8 cellular contexts compared by ENCODE assay signal in the genomic region with DNA sequence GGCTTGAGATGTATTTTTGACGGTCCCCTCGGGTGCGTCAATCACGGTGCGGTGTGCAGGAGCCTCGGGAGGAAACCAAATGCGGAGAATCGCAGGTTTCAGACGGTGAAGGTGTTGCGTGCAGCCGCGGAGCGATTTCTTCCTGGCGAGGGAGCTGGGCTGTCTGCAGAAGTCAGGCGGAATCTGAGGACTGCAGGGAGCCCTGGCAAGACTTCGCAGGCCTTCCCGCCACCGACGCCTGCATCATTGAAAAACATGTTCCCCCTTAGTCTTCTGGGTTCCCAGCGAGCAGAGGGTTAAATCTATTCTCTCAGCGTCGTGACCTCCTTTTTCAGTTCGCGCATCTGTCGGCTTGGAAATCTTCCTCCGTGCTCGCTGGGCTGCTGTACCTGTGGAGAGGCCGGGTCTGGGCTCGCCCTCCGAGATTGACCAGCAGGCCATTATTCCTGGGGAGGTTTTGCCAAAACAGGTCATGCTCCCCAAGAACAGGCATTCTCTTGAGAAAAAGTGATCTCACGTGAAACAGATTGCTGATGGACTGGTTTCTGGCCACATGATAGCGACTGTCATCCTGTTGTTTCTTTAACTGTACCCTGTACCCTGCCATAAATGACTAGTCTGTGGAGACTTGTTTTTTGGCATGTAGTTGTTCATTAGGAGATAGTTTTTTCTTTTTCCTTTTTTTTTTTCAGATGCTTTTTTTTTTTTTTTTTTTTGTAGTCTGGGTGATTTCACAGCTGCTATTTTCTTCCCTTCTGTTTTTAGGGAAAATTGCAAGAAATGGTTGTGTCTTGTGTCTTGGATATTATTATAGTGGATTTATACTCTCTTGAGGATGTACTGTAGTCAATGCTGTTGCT. TPM values are rescaled to one million over a fixed set of nuclear protein-coding genes. Genes with fewer than 3 reads are reported as not detected.
A peak's percentile ranks its signal among the peaks of the same experiment; 100 is the strongest.
DNase-seq lines count a peak whose midpoint lies in the region; ATAC-seq and TF ChIP-seq lines count a peak whose summit lies in the region.

No MANE protein-coding gene starts in this region.

- no peaks in the 10 kb centered on the region for H3K9me3 ChIP-seq in heart left ventricle

- H3K27ac ChIP-seq in heart left ventricle = peak overlapping the region in 3 of 12 donors; percentile 23 to 55 (median 49)
- H3K27ac ChIP-seq in VCaP = peak overlapping the region; percentile 88
- H3K27ac ChIP-seq in caudate nucleus (ENCODE audit: low read depth, low read length) = no peak overlapping the region

- peak overlapping the region; percentile 44 to 91 (median 64) for H3K4me3 ChIP-seq in heart left ventricle
- H3K4me3 ChIP-seq in lower leg skin (ENCODE audit: low read depth, poor library complexity, severe bottlenecking) = peak overlapping the region; percentile 47

- WGBS in heart left ventricle, 4 donors = 7 to 18% (median 9%) methylated on average over 17 to 32 of the region's 32 CpGs
- 5 to 7% methylated on average over 13 to 32 of the region's 32 CpGs for WGBS in lower leg skin, 2 donors

- no peaks in the 10 kb centered on the region for H3K27me3 ChIP-seq in heart left ventricle

- ATAC-seq in heart left ventricle (peak in 1 of 4 donors; percentile 3), left ventricle myocardium superior (no peak)

- H3K36me3 ChIP-seq in heart left ventricle = no peaks in the 10 kb centered on the region

- TF ChIP-seq POLR2A in heart left ventricle (IDR thresholded peaks at IDR 0.05) = no peak
- TF ChIP-seq POLR2A in lower leg skin (IDR thresholded peaks at IDR 0.05) = no peak

- peaks cover 0 to 21% (median 10%) of the 10 kb centered on the region in 12 donors for H3K4me1 ChIP-seq in heart left ventricle

- DNase-seq in heart left ventricle (no peak), left ventricle myocardium superior (no peak), Kasumi-1 (lab: John Stamatoyannopoulos, UW) (peak; percentile 42 to 51), caudate nucleus (lab: John Stamatoyannopoulos, UW) (peak in 32 of 61 donors; percentile 4 to 89 (median 38)), lower leg skin (ENCODE audit: low spot score in 2 of 2) (peak in 1 of 2 donors; percentile 20), AG20443 (ENCODE audit: low spot score) (no peak)
- DNase-seq in stimulated activated CD8-positive, alpha-beta memory T cell treated with anti-CD3 and anti-CD28 coated beads, Interleukin-4, amount 100 ng/mL, for 24 hours (ENCODE audit: low read depth) = peak; percentile 23

- TF ChIP-seq CTCF in heart left ventricle (IDR thresholded peaks at IDR 0.05) = no peak
- no peak for TF ChIP-seq CTCF in VCaP (conservative IDR thresholded peaks at IDR 0.05)
- no peak for TF ChIP-seq CTCF in lower leg skin (IDR thresholded peaks at IDR 0.05)

- intact Hi-C loops in heart left ventricle (cut with DNase I) (no loop called here), left ventricle myocardium superior (cut with micrococcal nuclease) (no loop called here), lower leg skin (cut with DNase I; ENCODE audit: low total_unique reads) (no loop called here)

RNA-seq across cellular contexts. Expression of a gene that starts 0.9 kb away (rescaled TPM):
- total RNA-seq in heart left ventricle (10 to 100 TPM; 13.6 to 34.4 (median 24.2) TPM), left ventricle myocardium superior (24.9 TPM), lower leg skin (10 to 100 TPM; 41.1 to 60.2 (median 50.3) TPM)
- polyA plus RNA-seq in heart left ventricle = 10 to 100 TPM in 1 of 2 donors, 1 to 10 TPM in 1; 7.8 to 10.1 TPM

Comparison
In these comparisons a context has a peak if more than half of its experiments do, and no peak if none do; other contexts are left out.
1. DNase-seq: peak in Kasumi-1 (2 of 2), caudate nucleus (32 of 61) and stimulated activated CD8-positive, alpha-beta memory T cell treated with anti-CD3 and anti-CD28 coated beads, Interleukin-4, amount 100 ng/mL, for 24 hours (single experiment); none in heart left ventricle (0 of 5), left ventricle myocardium superior (single experiment) and AG20443 (single experiment).